Comparison of ENCODE assay signal across 20 cellular contexts in the genomic region with DNA sequence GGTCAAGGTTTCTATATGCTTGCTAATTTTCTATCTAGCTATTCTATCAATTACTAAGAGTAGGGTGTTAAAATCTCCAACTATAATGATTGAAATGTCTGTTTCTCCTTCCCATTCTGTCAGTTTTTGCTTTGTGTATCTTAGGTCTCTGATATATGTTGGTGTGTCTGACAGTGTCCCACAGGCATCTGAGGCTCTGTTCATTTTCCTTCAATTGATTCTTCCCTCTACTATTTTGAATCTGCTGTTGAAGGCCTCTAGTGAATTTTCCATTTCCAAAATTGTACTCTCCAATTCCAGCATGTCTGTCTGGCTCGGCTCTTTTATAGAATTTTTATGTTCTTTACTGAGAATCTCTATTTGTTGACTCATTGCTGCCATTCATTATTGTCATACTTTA. TPM values are rescaled to one million over a fixed set of nuclear protein-coding genes. Genes with fewer than 3 reads are reported as not detected.
DNase-seq lines count a peak whose midpoint lies in the region; ATAC-seq, FAIRE-seq and TF ChIP-seq lines count a peak whose summit lies in the region.
"Had no signal": no experiment of that assay in that cellular context is flagged by ENCODE, and none has a peak within 500 bp of the region (broad histone marks: within the 10 kb centered on the region; RNA-seq: fewer than 3 reads in every experiment).

No MANE protein-coding gene starts in this region.

- WGBS in mammary epithelial cell (ENCODE audit: low coverage, missing lambda C conversion rate), result 88% methylated on average over 1 of the region's 1 CpG

- peaks cover 23% of the 10 kb centered on the region for H3K36me3 Mint-ChIP-seq in MCF 10A (ENCODE audit: insufficient read depth, unreplicated experiment)

- H3K4me1 ChIP-seq in mammary epithelial cell (ENCODE audit: insufficient read depth, low read length) (no peaks in the 10 kb centered on the region), PC-3 (ENCODE audit: insufficient read depth, low read length) (peaks cover 13% of the 10 kb centered on the region)

- no peak overlapping the region for H3K27ac ChIP-seq in mammary epithelial cell (ENCODE audit: insufficient read depth, low read depth, low read length)
- H3K27ac ChIP-seq in PC-3 (ENCODE audit: low read length), result peak overlapping the region; percentile 58
- H3K27ac ChIP-seq: 22Rv1 had no signal

- no peak for TF ChIP-seq POLR2A in GM12891 (IDR thresholded peaks at IDR 0.05; ENCODE audit: low read depth, low read length)

- peaks cover 20% of the 10 kb centered on the region for H3K9me3 Mint-ChIP-seq in MCF 10A (ENCODE audit: unreplicated experiment)
- H3K9me3 Mint-ChIP-seq: GM23338 had no signal

- DNase-seq in MCF 10A (ENCODE audit: unreplicated experiment) (no peak), mammary epithelial cell (no peak), GM12891 (ENCODE audit: insufficient read length, low spot score) (no peak), PC-3 (no peak), NCI-H1048 (lab: John Stamatoyannopoulos, UW) (no peak)
- DNase-seq: Calu3; CD4-positive, alpha-beta memory T cell; COR-L47; DMS53; DMS79 treated with DMSO at 0.1 percent for 48 hours; GF-D8; H9 had no signal

- no TSS peak for BruUV-seq in MCF 10A (replicated peaks; lab: Mats Ljungman, UMichigan)
- no TSS peak for BruUV-seq in mammary epithelial cell (replicated peaks; lab: Mats Ljungman, UMichigan)
- no TSS peak for BruUV-seq in PC-3 (replicated peaks; lab: Mats Ljungman, UMichigan)

- no peaks in the 10 kb centered on the region for H4K20me1 ChIP-seq in mammary epithelial cell (ENCODE audit: insufficient read depth, low read length)
- no peaks in the 10 kb centered on the region for H4K20me1 ChIP-seq in PC-3 (ENCODE audit: low read length)

- H3K4me3 ChIP-seq in mammary epithelial cell (replicated peaks in 1 of 3; ENCODE audit: insufficient read depth in 1 of 3, low read depth in 2 of 3, low read length in 3 of 3) (no peak overlapping the region), PC-3 (ENCODE audit: low read length) (no peak overlapping the region)
- H3K4me3 ChIP-seq: GM23338 had no signal

- H3K9me3 ChIP-seq in mammary epithelial cell (replicated peaks; ENCODE audit: insufficient read depth, low read length) (no peaks in the 10 kb centered on the region), PC-3 (ENCODE audit: low read length) (no peaks in the 10 kb centered on the region)

- H3K27me3 ChIP-seq in mammary epithelial cell (ENCODE audit: insufficient read depth, low read length) (no peaks in the 10 kb centered on the region), PC-3 (ENCODE audit: low read length) (no peaks in the 10 kb centered on the region)
- H3K27me3 ChIP-seq: BLaER1 treated with 17β-estradiol and CSF1 and Interleukin-3, amounts not matched to agents 10 nM and 100 nM had no signal

- CTCF ChIA-PET in MCF 10A (lab: Yijun Ruan, JAX) (no interaction called here), mammary epithelial cell (lab: Charles Lee; ENCODE audit: low non-redundant PET) (no interaction called here), PC-3 (lab: Charles Lee) (no interaction called here)

- no peak overlapping the region for H3K4me2 ChIP-seq in mammary epithelial cell (ENCODE audit: insufficient read depth, low read depth, low read length)
- H3K4me2 ChIP-seq in PC-3 (ENCODE audit: low read length), result no peak overlapping the region
- H3K4me2 ChIP-seq: GM23338 had no signal

- peak; percentile 20 for FAIRE-seq in GM12891 (lab: Jason Lieb, UNC)
- FAIRE-seq: A204.1, GM12892, GM19239 had no signal

- in situ Hi-C loops in mammary epithelial cell (cut with MboI; ENCODE audit: low sequenced_read_pairs in 2 of 2), result no loop called here

- dilution Hi-C loops in mammary epithelial cell (cut with HindIII; ENCODE audit: low sequenced_read_pairs), result no loop called here

- peak overlapping the region; percentile 31 for H3K27ac Mint-ChIP-seq in MCF 10A (ENCODE audit: low read depth, unreplicated experiment)
- H3K27ac Mint-ChIP-seq: B cell; CD4-positive, alpha-beta memory T cell; GM23338 had no signal

- no peaks in the 10 kb centered on the region for H3K9me2 ChIP-seq in PC-3 (replicated peaks; ENCODE audit: low read length)

- H3K4me3 Mint-ChIP-seq in MCF 10A (ENCODE audit: unreplicated experiment), result no peak overlapping the region
- H3K4me3 Mint-ChIP-seq: B cell; CD4-positive, alpha-beta memory T cell; GM23338; H9 had no signal

- H3K27me3 Mint-ChIP-seq in MCF 10A (ENCODE audit: insufficient read depth, unreplicated experiment), result no peaks in the 10 kb centered on the region
- H3K27me3 Mint-ChIP-seq: B cell; CD4-positive, alpha-beta memory T cell had no signal

- TF ChIP-seq CTCF in MCF 10A (IDR thresholded peaks at IDR 0.05; ENCODE audit: unreplicated experiment) (no peak), mammary epithelial cell (conservative IDR thresholded peaks at IDR 0.05 in 1 of 2, IDR thresholded peaks at IDR 0.05 in 1 of 2; ENCODE audit: extremely low read depth in 1 of 2, insufficient read depth in 1 of 2, low read depth in 1 of 2, low read length in 2 of 2) (no peak), PC-3 (conservative IDR thresholded peaks at IDR 0.05; ENCODE audit: low read depth, low read length) (no peak)

- H2AFZ ChIP-seq in mammary epithelial cell (ENCODE audit: low read depth, low read length), result no peak overlapping the region
- no peak overlapping the region for H2AFZ ChIP-seq in PC-3 (ENCODE audit: low read length)
- H2AFZ ChIP-seq: GM23338 had no signal

- H3K9ac ChIP-seq in mammary epithelial cell (ENCODE audit: insufficient read depth, low read length), result no peak overlapping the region
- no peak overlapping the region for H3K9ac ChIP-seq in PC-3 (ENCODE audit: low read length)
- H3K9ac ChIP-seq: BLaER1 treated with 17β-estradiol and CSF1 and Interleukin-3, amounts not matched to agents 10 nM and 100 nM had no signal

- no peaks in the 10 kb centered on the region for H3K36me3 ChIP-seq in mammary epithelial cell (ENCODE audit: insufficient read depth, low read length)
- H3K36me3 ChIP-seq in PC-3 (ENCODE audit: low read depth, low read length), result peaks cover 24% of the 10 kb centered on the region

- ATAC-seq in PC-3 (no peak), GM18519 (IDR thresholded peaks at IDR 0.05; ENCODE audit: low FRiP score, unreplicated experiment) (no peak)
- ATAC-seq: GM23338 had no signal

- intact Hi-C loops in MCF 10A (cut with micrococcal nuclease) (no loop called here), mammary epithelial cell (cut with micrococcal nuclease) (no loop called here), PC-3 (cut with micrococcal nuclease) (no loop called here)

- H3K79me2 ChIP-seq in mammary epithelial cell (ENCODE audit: insufficient read depth, low read length), result no peaks in the 10 kb centered on the region
- no peaks in the 10 kb centered on the region for H3K79me2 ChIP-seq in PC-3 (ENCODE audit: low read length)

- H3K4me1 Mint-ChIP-seq in MCF 10A (ENCODE audit: insufficient read depth, unreplicated experiment), result peaks cover 11% of the 10 kb centered on the region
- H3K4me1 Mint-ChIP-seq: B cell; CD4-positive, alpha-beta memory T cell had no signal

- POLR2A ChIA-PET in MCF 10A (lab: Yijun Ruan, JAX), result no interaction called here
- POLR2A ChIA-PET in PC-3 (lab: Charles Lee; ENCODE audit: unreplicated experiment), result no interaction called here

- H3F3A ChIP-seq in PC-3 (ENCODE audit: low read length, unreplicated experiment), result peaks cover 10% of the 10 kb centered on the region

TF ChIP-seq in GM12891, 5 proteins besides CTCF, POLR2A, EP300 and RAD21:
- no peak for TF ChIP-seq PAX5 (IDR thresholded peaks at IDR 0.05; ENCODE audit: insufficient read depth, low read length, severe bottlenecking)
- no peak for TF ChIP-seq POLR2AphosphoS5 (IDR thresholded peaks at IDR 0.05; ENCODE audit: low read depth, low read length)
- TF ChIP-seq TAF1 (IDR thresholded peaks at IDR 0.05; ENCODE audit: low read depth, low read length), result no peak
- TF ChIP-seq POU2F2 (IDR thresholded peaks at IDR 0.05; ENCODE audit: low read depth, low read length), result no peak
- TF ChIP-seq SPI1 (IDR thresholded peaks at IDR 0.05; ENCODE audit: low read depth, low read length), result no peak

RNA-seq across cellular contexts. Expression of a gene that starts 36.0 kb away (rescaled TPM):
- total RNA-seq in MCF 10A (2022), result 31.8 and 34.0 TPM in 2 replicates
- 10 to 100 TPM; 13.3 to 18.4 TPM for total RNA-seq in mammary epithelial cell
- polyA plus RNA-seq in mammary epithelial cell, result 14.8 TPM
- polyA minus RNA-seq in mammary epithelial cell, result 15.6 TPM
- polyA plus RNA-seq in GM12891 (2012; ENCODE audit: low read depth, missing spikeins), result 0.28 TPM
- 31.2 and 35.4 TPM in 2 replicates for total RNA-seq in PC-3 (2014; rRNA removed)
